Comparison of ENCODE assay signal across 1 cellular context in genomic region chrX:108309144-108309543, GRCh38.
A peak's percentile ranks its signal among the peaks of the same experiment; 100 is the strongest.
TF ChIP-seq lines count a peak whose summit lies in the region.

No MANE protein-coding gene starts in this region.

TF ChIP-seq in HEK293, 187 proteins besides CTCF, POLR2A, EP300 and RAD21 (continued from another document):
- TF ChIP-seq PRDM10 (tag by site-specific recombination; IDR thresholded peaks at IDR 0.05) (0 out of 2 replicates have a peak, but pooled peaks have one; percentile 21), ZNF670 (tag by site-specific recombination; IDR thresholded peaks at IDR 0.05; ENCODE audit: low read depth) (no peak), ZNF292 (tag by site-specific recombination; IDR thresholded peaks at IDR 0.05; ENCODE audit: borderline replicate concordance, low read depth) (no peak), SP3 (tag by site-specific recombination; IDR thresholded peaks at IDR 0.05) (0 out of 2 replicates have a peak, but pooled peaks have one; percentile 20), TCF7L2 (IDR thresholded peaks at IDR 0.05; ENCODE audit: borderline replicate concordance, low read depth, low read length) (peak; percentile 99), ZNF514 (tag by site-specific recombination; IDR thresholded peaks at IDR 0.05) (no peak)
